10 cellular contexts compared by ENCODE assay signal in the genomic region with DNA sequence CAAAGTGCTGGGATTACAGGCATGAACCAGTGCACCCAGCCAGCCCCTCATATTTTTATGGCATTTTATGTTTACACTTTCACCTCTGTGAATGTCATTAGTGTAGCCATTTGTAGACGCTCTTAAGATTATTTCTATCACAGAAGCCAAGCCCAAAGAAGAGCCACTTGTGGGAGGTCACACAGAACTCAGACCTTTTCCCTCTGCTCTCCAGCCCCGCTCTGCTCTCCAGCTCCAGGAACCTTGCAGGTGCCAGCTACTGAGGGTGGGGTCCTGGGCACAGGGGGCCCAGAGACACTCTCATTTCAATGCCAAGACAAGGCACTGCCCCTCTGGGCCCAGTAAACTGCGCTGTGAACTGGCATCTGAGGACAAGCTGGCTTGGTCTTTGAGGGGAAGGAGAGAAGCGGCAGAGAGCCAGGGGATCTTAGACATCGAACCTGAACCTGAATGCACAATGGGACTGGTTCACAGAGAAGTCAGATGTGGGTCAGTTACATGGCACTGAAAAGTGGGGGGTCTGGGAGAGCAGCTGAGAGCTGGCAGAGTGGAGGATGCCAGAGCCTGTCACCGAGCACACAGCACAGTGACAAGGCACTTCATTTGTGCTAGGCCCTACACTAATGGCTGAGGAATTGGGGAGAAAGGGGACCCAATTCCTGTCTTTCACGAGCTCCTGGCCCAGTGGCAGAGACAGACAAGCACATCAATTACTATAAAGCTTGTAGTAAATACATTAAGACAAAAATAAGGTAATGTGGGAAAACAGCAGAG. TPM values are rescaled to one million over a fixed set of nuclear protein-coding genes. Genes with fewer than 3 reads are reported as not detected.
DNase-seq lines count a peak whose midpoint lies in the region; ATAC-seq, FAIRE-seq and TF ChIP-seq lines count a peak whose summit lies in the region.
"Had no signal": no experiment of that assay in that cellular context is flagged by ENCODE, and none has a peak within 500 bp of the region (broad histone marks: within the 10 kb centered on the region; RNA-seq: fewer than 3 reads in every experiment).

No MANE protein-coding gene starts in this region.

- no peaks in the 10 kb centered on the region for H4K20me1 ChIP-seq in OCI-LY7 (ENCODE audit: insufficient read depth, low read length)

- CTCF ChIA-PET in CD8-positive, alpha-beta memory T cell (lab: Charles Lee) = interaction anchor here (0.7 to 13.0 kb wide), 10 partner anchors 9 to 98 kb away, joined by 3 to 153 read pairs (median 11); a partner anchor contains a TSS
- CTCF ChIA-PET in OCI-LY7 (lab: Charles Lee; ENCODE audit: unreplicated experiment) = interaction anchor here (1.1 to 2.4 kb wide), 6 partner anchors 8 to 21 kb away, joined by 3 to 14 read pairs (median 7); no protein-coding TSS in a partner anchor

- ATAC-seq in HG02763 (IDR thresholded peaks at IDR 0.05; ENCODE audit: unreplicated experiment) = no peak

- TF ChIP-seq CTCF in OCI-LY7 (conservative IDR thresholded peaks at IDR 0.05; ENCODE audit: low read length) = no peak
- TF ChIP-seq CTCF in esophagus muscularis mucosa (IDR thresholded peaks at IDR 0.05) = no peak
- no peak for TF ChIP-seq CTCF in progenitor cell of endocrine pancreas (IDR thresholded peaks at IDR 0.05; ENCODE audit: unreplicated experiment)

- peak overlapping the region; percentile 40 to 89 (median 82) for H3K4me3 Mint-ChIP-seq in CD8-positive, alpha-beta memory T cell
- no peak overlapping the region for H3K4me3 Mint-ChIP-seq in progenitor cell of endocrine pancreas (ENCODE audit: low read depth)

- H3K4me1 ChIP-seq in CD8-positive, alpha-beta memory T cell (ENCODE audit: insufficient read depth, low read length) = peaks cover 82% of the 10 kb centered on the region
- H3K4me1 ChIP-seq in OCI-LY7 (ENCODE audit: insufficient read depth, low read length, poor library complexity, severe bottlenecking) = peaks cover 92% of the 10 kb centered on the region
- peaks cover 50 to 60% (median 56%) of the 10 kb centered on the region in 4 donors for H3K4me1 ChIP-seq in esophagus muscularis mucosa

- DNase-seq in CD8-positive, alpha-beta memory T cell = no peak
- DNase-seq in OCI-LY7 (ENCODE audit: low spot score) (no peak), esophagus muscularis mucosa (ENCODE audit: extremely low spot score) (no peak), progenitor cell of endocrine pancreas (ENCODE audit: low spot score, unreplicated experiment) (no peak), AG08395 (ENCODE audit: low spot score) (no peak), occipital lobe (lab: John Stamatoyannopoulos, UW) (no peak), GM19239 (ENCODE audit: insufficient read length, low spot score) (no peak)
- DNase-seq: SHP77 treated with DMSO at 0.1 percent for 48 hours had no signal

- H3K9me3 Mint-ChIP-seq in CD8-positive, alpha-beta memory T cell = no peaks in the 10 kb centered on the region
- no peaks in the 10 kb centered on the region for H3K9me3 Mint-ChIP-seq in progenitor cell of endocrine pancreas (ENCODE audit: low read depth)

- H2AFZ ChIP-seq in OCI-LY7 (ENCODE audit: low read length) = peak overlapping the region; percentile 72; the same call in 1 of the 2 replicates

- H3K36me3 ChIP-seq in CD8-positive, alpha-beta memory T cell (ENCODE audit: insufficient read depth, low read length) = peaks cover 56% of the 10 kb centered on the region
- H3K36me3 ChIP-seq in OCI-LY7 (ENCODE audit: insufficient read depth, low read length) (peaks cover 6% of the 10 kb centered on the region; the same call in 1 of the 2 replicates), esophagus muscularis mucosa (peaks cover 42 to 83% (median 59%) of the 10 kb centered on the region in 4 donors)

- no peaks in the 10 kb centered on the region for H3K9me2 ChIP-seq in OCI-LY7 (ENCODE audit: insufficient read depth, low read length)

- H3K36me3 Mint-ChIP-seq in CD8-positive, alpha-beta memory T cell = peaks cover 29 to 87% (median 38%) of the 10 kb centered on the region in 3 donors
- no peaks in the 10 kb centered on the region for H3K36me3 Mint-ChIP-seq in progenitor cell of endocrine pancreas (ENCODE audit: insufficient read depth)

- H3K27me3 ChIP-seq in CD8-positive, alpha-beta memory T cell (ENCODE audit: insufficient read depth, low read length, poor library complexity, severe bottlenecking) = no peaks in the 10 kb centered on the region
- H3K27me3 ChIP-seq in esophagus muscularis mucosa = no peaks in the 10 kb centered on the region

- peaks cover 87 to 97% (median 97%) of the 10 kb centered on the region in 3 donors for H3K4me1 Mint-ChIP-seq in CD8-positive, alpha-beta memory T cell
- no peaks in the 10 kb centered on the region for H3K4me1 Mint-ChIP-seq in progenitor cell of endocrine pancreas (ENCODE audit: low read depth)

- no peaks in the 10 kb centered on the region for H3K79me2 ChIP-seq in OCI-LY7 (ENCODE audit: insufficient read depth, low read depth, low read length)

- TF ChIP-seq POLR2A in esophagus muscularis mucosa (IDR thresholded peaks at IDR 0.05; ENCODE audit: low read depth) = no peak

- FAIRE-seq in GM19239 (lab: Jason Lieb, UNC) = no peak
- FAIRE-seq: keratinocyte had no signal

- TF ChIP-seq EP300 in esophagus muscularis mucosa (IDR thresholded peaks at IDR 0.05) = no peak

- H3K27ac Mint-ChIP-seq in CD8-positive, alpha-beta memory T cell = peak overlapping the region; percentile 92 to 97 (median 93)
- peak overlapping the region; percentile 67 for H3K27ac Mint-ChIP-seq in progenitor cell of endocrine pancreas

- POLR2A ChIA-PET in CD8-positive, alpha-beta memory T cell (lab: Charles Lee) = interaction anchor here (0.7 to 1.5 kb wide), 9 partner anchors 9 to 112 kb away, joined by 3 to 11 read pairs (median 4); a partner anchor contains a TSS
- POLR2A ChIA-PET in OCI-LY7 (lab: Charles Lee) = interaction anchor here (0.8 to 6.0 kb wide), 12 partner anchors 8 to 117 kb away, joined by 3 to 83 read pairs (median 5); a partner anchor contains a TSS

- no peaks in the 10 kb centered on the region for H3K27me3 Mint-ChIP-seq in CD8-positive, alpha-beta memory T cell
- no peaks in the 10 kb centered on the region for H3K27me3 Mint-ChIP-seq in progenitor cell of endocrine pancreas

- BruUV-seq in OCI-LY7 (replicated peaks; lab: Mats Ljungman, UMichigan) = no TSS peak

- WGBS in esophagus muscularis mucosa = 57% methylated on average over 7 of the region's 7 CpGs

- H3K27ac ChIP-seq in CD8-positive, alpha-beta memory T cell (ENCODE audit: low read depth, low read length) = peak overlapping the region; percentile 38
- H3K27ac ChIP-seq in OCI-LY7 (ENCODE audit: low read depth, low read length, poor library complexity, severe bottlenecking) = peak overlapping the region; percentile 57
- H3K27ac ChIP-seq in esophagus muscularis mucosa (replicated peaks in 1 of 4) = peak overlapping the region; percentile 56 to 66 (median 60)

- H3K9me3 ChIP-seq in CD8-positive, alpha-beta memory T cell (ENCODE audit: low read length) = no peaks in the 10 kb centered on the region
- H3K9me3 ChIP-seq in OCI-LY7 (ENCODE audit: low read length) (no peaks in the 10 kb centered on the region), esophagus muscularis mucosa (no peaks in the 10 kb centered on the region)

- H3K4me2 ChIP-seq in OCI-LY7 (ENCODE audit: low read length) = peak overlapping the region; percentile 80

- intact Hi-C loops in OCI-LY7 (cut with micrococcal nuclease; ENCODE audit: unreplicated experiment) = no loop called here
- intact Hi-C loops in esophagus muscularis mucosa (cut with DNase I) = no loop called here

- peak overlapping the region; percentile 35 for H3K4me3 ChIP-seq in CD8-positive, alpha-beta memory T cell (ENCODE audit: low read length)
- H3K4me3 ChIP-seq in OCI-LY7 (ENCODE audit: low read depth, low read length, poor library complexity, severe bottlenecking) = peak overlapping the region; percentile 60
- H3K4me3 ChIP-seq in esophagus muscularis mucosa = peak overlapping the region in 1 of 4 donors; percentile 38

RNA-seq across cellular contexts. Expression of a gene that starts 16.7 kb away (rescaled TPM):
- 100 to 1,000 TPM; 452 to 459 TPM for total RNA-seq in CD8-positive, alpha-beta memory T cell
- polyA plus RNA-seq in CD8-positive, alpha-beta memory T cell = 351 TPM
- total RNA-seq in OCI-LY7 (2014; rRNA removed; shearing (Covaris generic)) = 26.1 and 35.6 TPM in 2 replicates
- total RNA-seq in OCI-LY7 (2022) (52.9 and 74.1 TPM in 2 replicates), esophagus muscularis mucosa (100 to 1,000 TPM; 232 to 442 (median 374) TPM), progenitor cell of endocrine pancreas (27.7 and 28.5 TPM in 2 replicates), occipital lobe (74.7 TPM)
